In the genomic region with DNA sequence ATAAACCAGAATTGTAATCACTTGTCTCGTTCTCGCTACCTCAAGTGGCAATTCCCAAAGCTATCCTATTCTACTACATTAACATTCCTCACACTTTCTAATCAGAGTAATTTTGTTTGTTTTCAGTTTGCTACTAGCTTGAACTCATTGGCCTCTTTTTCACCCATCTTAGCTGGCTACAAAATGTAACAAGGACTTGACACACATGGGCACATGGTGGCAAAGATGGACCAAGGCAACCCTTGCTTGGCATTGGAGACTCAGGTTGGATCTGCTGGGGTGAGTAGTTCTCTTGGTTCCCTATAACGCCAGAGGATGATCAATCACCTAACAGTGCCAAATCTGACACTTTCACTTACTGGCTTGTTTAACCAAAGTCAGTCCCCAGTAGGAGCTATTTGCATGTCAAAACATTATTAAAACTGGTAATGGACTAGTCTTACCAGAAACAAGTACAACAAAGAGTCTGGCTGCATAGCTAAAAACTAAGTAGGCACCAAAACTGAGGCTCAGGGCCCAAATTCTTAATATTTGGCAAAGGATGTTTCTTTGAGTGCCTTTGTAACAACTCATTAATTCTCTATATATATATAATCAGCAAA, we compare ENCODE assay signal across 9 cellular contexts. TPM values are rescaled to one million over a fixed set of nuclear protein-coding genes. Genes with fewer than 3 reads are reported as not detected.
A peak's percentile ranks its signal among the peaks of the same experiment; 100 is the strongest.
DNase-seq lines count a peak whose midpoint lies in the region; ATAC-seq, FAIRE-seq and TF ChIP-seq lines count a peak whose summit lies in the region.
"Had no signal": no experiment of that assay in that cellular context is flagged by ENCODE, and none has a peak within 500 bp of the region (broad histone marks: within the 10 kb centered on the region; RNA-seq: fewer than 3 reads in every experiment).

No MANE protein-coding gene starts in this region.

- in situ Hi-C loops in GM12878 (cut with MboI), result no loop called here

- DNase-seq in GM12864 (ENCODE audit: low read depth), result peak; percentile 54
- DNase-seq in GM12878 (ENCODE audit: low read depth, low spot score), result peak; percentile 78
- no peak for DNase-seq in neural crest cell (ENCODE audit: low read depth, low spot score)
- no peak for DNase-seq in stimulated activated CD4-positive, alpha-beta T cell treated with anti-CD3 and anti-CD28 coated beads, Interleukin-2, amount 100 ng/mL, for 48 hours
- DNase-seq in COLO829 (ENCODE audit: low spot score), result no peak
- no peak for DNase-seq in GM19240 (ENCODE audit: insufficient read length, low spot score)
- DNase-seq: NCI-H526 treated with DMSO at 0.1 percent for 48 hours had no signal

- H3K27ac ChIP-seq in GM12878 (ENCODE audit: control insufficient read depth, insufficient read depth), result peak overlapping the region; percentile 91

- H3K27ac Mint-ChIP-seq in neural crest cell (ENCODE audit: unreplicated experiment), result no peak overlapping the region

- H4K20me1 ChIP-seq in GM12878 (ENCODE audit: control insufficient read depth, insufficient read depth), result no peaks in the 10 kb centered on the region

- intact Hi-C loops in GM12878 (cut with micrococcal nuclease; ENCODE audit: unreplicated experiment), result loop anchor here (2.0 to 10.0 kb wide), 5 partner anchors 55 to 445 kb away; no protein-coding TSS in a partner anchor

- TF ChIP-seq EP300 in GM12878 (IDR thresholded peaks at IDR 0.05; ENCODE audit: borderline replicate concordance in 1 of 2, control insufficient read depth in 1 of 2, low read depth in 2 of 2, low read length in 2 of 2), result no peak

- H3K36me3 ChIP-seq in GM12878 (ENCODE audit: control insufficient read depth in 2 of 2, insufficient read depth in 2 of 2, low read length in 1 of 2), result no peaks in the 10 kb centered on the region

- CTCF ChIA-PET in GM12878 (lab: Yijun Ruan, JAX), result interaction anchor here (0.7 to 2.9 kb wide), 9 partner anchors 8 to 90 kb away, joined by 3 to 10 read pairs (median 5); no protein-coding TSS in a partner anchor

- no peaks in the 10 kb centered on the region for H3K36me3 Mint-ChIP-seq in neural crest cell (ENCODE audit: low read depth)

- WGBS in GM12878 (ENCODE audit: insufficient coverage, insufficient replicate concordance, low lambda C conversion rate, missing lambda C conversion rate), result 0% methylated on average over 3 of the region's 3 CpGs

- peak; percentile 49 for TF ChIP-seq POLR2A in GM12878 (IDR thresholded peaks at IDR 0.05; ENCODE audit: low read depth, low read length)

- H3K4me1 Mint-ChIP-seq in neural crest cell, result peaks cover 29% of the 10 kb centered on the region

- peak overlapping the region; percentile 97 for H3K4me3 ChIP-seq in GM12864 (ENCODE audit: low read depth, low read length)
- H3K4me3 ChIP-seq in GM12878, result peak overlapping the region; percentile 98

- no peak for FAIRE-seq in GM12878 (lab: Jason Lieb, UNC)

- no peaks in the 10 kb centered on the region for H3K9me3 ChIP-seq in GM12878 (replicated peaks; ENCODE audit: control insufficient read depth, insufficient read depth, low read length)

- peak overlapping the region; percentile 82 for H3K4me3 Mint-ChIP-seq in neural crest cell

- SMC1A ChIA-PET in GM12878 (lab: Charles Lee; ENCODE audit: uncharacterized antibody, unreplicated experiment), result interaction anchor here (0.7 to 4.8 kb wide), 27 partner anchors 12 to 147 kb away, joined by 3 to 57 read pairs (median 9); no protein-coding TSS in a partner anchor

- no peak overlapping the region for H2AFZ ChIP-seq in GM12878 (ENCODE audit: control insufficient read depth, low read depth, low read length)

- POLR2A ChIA-PET in GM12878 (lab: Charles Lee), result interaction anchor here (0.7 to 4.2 kb wide), 10 partner anchors 8 to 333 kb away, joined by 3 to 12 read pairs (median 3); no protein-coding TSS in a partner anchor

- 0 out of 2 replicates have a peak, but pooled peaks have one; percentile 4 for TF ChIP-seq RAD21 in GM12878 (IDR thresholded peaks at IDR 0.05; ENCODE audit: insufficient read depth, low read depth, low read length)

- peaks cover 69% of the 10 kb centered on the region for H3K79me2 ChIP-seq in GM12878 (ENCODE audit: control insufficient read depth, insufficient read depth, low read length)

- H3K4me2 ChIP-seq in GM12878 (ENCODE audit: control insufficient read depth, insufficient read depth), result peak overlapping the region; percentile 97

- no peaks in the 10 kb centered on the region for H3K27me3 Mint-ChIP-seq in neural crest cell (ENCODE audit: low read depth)

- TF ChIP-seq CTCF in GM12864 (IDR thresholded peaks at IDR 0.05; ENCODE audit: low read depth, low read length, missing control alignments), result no peak
- TF ChIP-seq CTCF in GM12878 (IDR thresholded peaks at IDR 0.05 in 2 of 3, conservative IDR thresholded peaks at IDR 0.05 in 1 of 3; ENCODE audit: control insufficient read depth in 2 of 3, extremely low read depth in 1 of 3, insufficient read depth in 1 of 3, low read depth in 3 of 3, low read length in 3 of 3), result no peak
- no peak for TF ChIP-seq CTCF in neural crest cell (conservative IDR thresholded peaks at IDR 0.05)

- H3K27me3 ChIP-seq in GM12878 (replicated peaks in 1 of 2; ENCODE audit: control insufficient read depth in 2 of 2, insufficient read depth in 2 of 2, low read length in 1 of 2), result no peaks in the 10 kb centered on the region

- H3K4me1 ChIP-seq in GM12878 (ENCODE audit: control insufficient read depth, insufficient read depth, low read length), result peaks cover 10% of the 10 kb centered on the region

- ATAC-seq in HG03175 (IDR thresholded peaks at IDR 0.05; ENCODE audit: unreplicated experiment) (peak; percentile 32), GM12878 (peak; percentile 43), GM21576 (IDR thresholded peaks at IDR 0.05; ENCODE audit: unreplicated experiment) (no peak)

- H3K9ac ChIP-seq in GM12878 (ENCODE audit: control insufficient read depth, insufficient read depth, low read length), result peak overlapping the region; percentile 92

- BruUV-seq in GM12878 (replicated peaks; lab: Mats Ljungman, UMichigan), result TSS peak; percentile 69

- no peaks in the 10 kb centered on the region for H3K9me3 Mint-ChIP-seq in neural crest cell

- RAD21 ChIA-PET in GM12878 (lab: Charles Lee; ENCODE audit: unreplicated experiment), result interaction anchor here (0.8 to 5.2 kb wide), 18 partner anchors 9 to 115 kb away, joined by 3 to 32 read pairs (median 4); no protein-coding TSS in a partner anchor

TF ChIP-seq in GM12878, 131 proteins besides CTCF, POLR2A, EP300 and RAD21 (continues in another document):
- TF ChIP-seq MAX (IDR thresholded peaks at IDR 0.05; ENCODE audit: low read depth, low read length) (no peak), ETV6 (conservative IDR thresholded peaks at IDR 0.05 in 1 of 2, IDR thresholded peaks at IDR 0.05 in 1 of 2; ENCODE audit: borderline replicate concordance in 1 of 2, low read depth in 1 of 2) (no peak), PBX3 (IDR thresholded peaks at IDR 0.05; ENCODE audit: insufficient replicate concordance, low read depth, low read length) (peak; percentile 76), ZBED1 (IDR thresholded peaks at IDR 0.05; ENCODE audit: borderline replicate concordance) (no peak), PML (IDR thresholded peaks at IDR 0.05; ENCODE audit: low read length) (0 out of 2 replicates have a peak, but pooled peaks have one; percentile 21), EGR1 (IDR thresholded peaks at IDR 0.05; ENCODE audit: borderline replicate concordance in 1 of 2, low read depth in 2 of 2, low read length in 2 of 2) (no peak), ZNF274 (IDR thresholded peaks at IDR 0.05; ENCODE audit: insufficient read depth, insufficient read length) (no peak), TCF3 (IDR thresholded peaks at IDR 0.05; ENCODE audit: borderline replicate concordance, insufficient read depth, low read depth, low read length) (no peak)
- TF ChIP-seq, protein P1, sequence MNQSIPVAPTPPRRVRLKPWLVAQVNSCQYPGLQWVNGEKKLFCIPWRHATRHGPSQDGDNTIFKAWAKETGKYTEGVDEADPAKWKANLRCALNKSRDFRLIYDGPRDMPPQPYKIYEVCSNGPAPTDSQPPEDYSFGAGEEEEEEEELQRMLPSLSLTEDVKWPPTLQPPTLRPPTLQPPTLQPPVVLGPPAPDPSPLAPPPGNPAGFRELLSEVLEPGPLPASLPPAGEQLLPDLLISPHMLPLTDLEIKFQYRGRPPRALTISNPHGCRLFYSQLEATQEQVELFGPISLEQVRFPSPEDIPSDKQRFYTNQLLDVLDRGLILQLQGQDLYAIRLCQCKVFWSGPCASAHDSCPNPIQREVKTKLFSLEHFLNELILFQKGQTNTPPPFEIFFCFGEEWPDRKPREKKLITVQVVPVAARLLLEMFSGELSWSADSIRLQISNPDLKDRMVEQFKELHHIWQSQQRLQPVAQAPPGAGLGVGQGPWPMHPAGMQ (IDR thresholded peaks at IDR 0.05; ENCODE audit: borderline replicate concordance), result no peak

RNA-seq across cellular contexts. Expression of gene USP6NL, which starts 1.9 kb away (rescaled TPM):
- total RNA-seq in GM12878 (2013; cell fraction: nucleolus; rRNA removed), result 37.0 and 39.1 TPM in 2 replicates
- 25.8 and 32.1 TPM in 2 replicates for total RNA-seq in GM12878 (2014; rRNA removed)
- total RNA-seq in GM12878 (2014; rRNA removed; fragmentation: Illumina TruSeq; extraction: Trizol), result 21.7 and 22.2 TPM in 2 replicates
- total RNA-seq in GM12878 (2021), result 25.0 and 27.7 TPM in 2 replicates
- polyA plus RNA-seq in GM12878 (2011; ENCODE audit: low read depth), result 10.1 TPM
- 12.1 and 13.3 TPM in 2 replicates for polyA plus RNA-seq in GM12878 (2011; rRNA removed)
- polyA plus RNA-seq in GM12878 (2011; cell fraction: cytosol; rRNA removed), result 8.0 and 9.9 TPM in 2 replicates
- polyA plus RNA-seq in GM12878 (2011; cell fraction: nucleus; rRNA removed), result 9.6 and 12.0 TPM in 2 replicates
- polyA plus RNA-seq in GM12878 (2012), result 14.8 and 19.1 TPM in 2 replicates
- polyA plus RNA-seq in GM12878 (2014; fragmentation: Illumina TruSeq; extraction: Trizol), result 22.5 and 24.0 TPM in 2 replicates
- polyA plus RNA-seq in GM12878 (2014; fragmentation: Nextera tagmentation; extraction: Ambion mirVana), result 1 to 10 TPM; 4.0 to 6.5 TPM
- 19.2 and 21.5 TPM in 2 replicates for polyA plus RNA-seq in GM12878 (2014; rRNA removed)
- polyA plus RNA-seq in GM12878 (2016; fragmentation: Nextera tagmentation; extraction: Ambion mirVana), result 10 to 100 TPM; 12.5 to 14.9 TPM
- polyA minus RNA-seq in GM12878 (2011; rRNA and poly(A)+ RNA removed), result 12.3 and 14.9 TPM in 2 replicates
- polyA minus RNA-seq in GM12878 (2011; cell fraction: cytosol; rRNA and poly(A)+ RNA removed), result 4.0 and 5.9 TPM in 2 replicates
- 11.1 and 21.9 TPM in 2 replicates for polyA minus RNA-seq in GM12878 (2011; cell fraction: nucleus; rRNA and poly(A)+ RNA removed)
- total RNA-seq in neural crest cell, result 35.3 and 38.2 TPM in 2 replicates

Comparison
In these comparisons a context has a peak if more than half of its experiments do, and no peak if none do; other contexts are left out.
1. DNase-seq: peak in GM12864 (single experiment) and GM12878 (single experiment); none in neural crest cell (single experiment), stimulated activated CD4-positive, alpha-beta T cell treated with anti-CD3 and anti-CD28 coated beads, Interleukin-2, amount 100 ng/mL, for 48 hours (0 of 2), COLO829 (single experiment) and GM19240 (single experiment).